In the genomic region with DNA sequence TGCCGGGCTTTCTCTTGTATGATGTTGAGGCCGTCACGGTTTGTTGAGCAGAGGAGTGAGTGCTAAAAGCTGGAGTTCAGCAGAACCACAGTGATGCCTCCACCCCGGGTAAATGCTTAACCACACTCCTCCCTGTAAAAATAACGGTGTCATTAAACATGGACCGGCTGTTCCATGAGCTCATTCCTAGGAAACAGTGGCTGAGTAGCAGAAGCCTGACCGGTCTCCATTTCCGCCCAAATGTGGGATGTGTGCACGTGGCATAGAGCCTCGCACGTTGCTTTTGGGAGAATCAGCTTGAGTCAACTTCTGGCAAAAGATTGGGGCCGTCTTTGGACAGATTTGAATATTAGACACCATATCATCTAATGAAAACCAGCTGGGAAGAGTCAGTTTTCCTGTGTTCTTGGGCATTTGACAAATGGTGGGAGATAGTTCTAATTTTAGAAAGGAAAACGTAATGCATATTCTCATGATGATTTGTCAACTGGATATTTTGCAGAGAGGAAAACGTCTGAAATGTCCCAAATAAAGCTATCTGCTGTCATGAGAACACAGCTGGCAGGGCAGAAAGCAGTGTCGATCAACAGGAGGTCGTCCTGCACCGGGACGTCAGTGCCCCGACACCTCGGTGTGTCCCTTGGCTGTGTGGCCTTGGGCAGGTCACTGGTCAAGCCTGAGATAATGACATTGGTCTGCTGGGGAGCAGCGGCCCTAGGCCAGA, we compare ENCODE assay signal across 8 cellular contexts. TPM values are rescaled to one million over a fixed set of nuclear protein-coding genes. Genes with fewer than 3 reads are reported as not detected.
DNase-seq lines count a peak whose midpoint lies in the region; ATAC-seq and TF ChIP-seq lines count a peak whose summit lies in the region.

No MANE protein-coding gene starts in this region.

- intact Hi-C loops in body of pancreas (cut with DNase I), result no loop called here

- no peak for TF ChIP-seq POLR2A in body of pancreas (IDR thresholded peaks at IDR 0.05)

- ATAC-seq in GM21390 (IDR thresholded peaks at IDR 0.05; ENCODE audit: unreplicated experiment), result peak; percentile 56
- peak; percentile 87 for ATAC-seq in body of pancreas
- ATAC-seq in HG02588 (IDR thresholded peaks at IDR 0.05; ENCODE audit: unreplicated experiment), result no peak

- H3K4me3 ChIP-seq in body of pancreas, result no peak overlapping the region

- DNase-seq in AG08395 (ENCODE audit: low spot score), result peak; percentile 95
- DNase-seq in NCI-H1417 treated with DMSO at 0.1 percent for 48 hours (lab: John Stamatoyannopoulos, UW), result peak; percentile 66
- DNase-seq in body of pancreas, result peak; percentile 38 to 76 (median 58)
- DNase-seq in mesenteric fat pad (ENCODE audit: low spot score), result peak; percentile 81
- no peak for DNase-seq in Kasumi-1 (lab: John Stamatoyannopoulos, UW)
- no peak for DNase-seq in retina

- 49 to 70% methylated on average over 20 to 21 of the region's 21 CpGs for WGBS in body of pancreas, 2 donors

- H3K9me3 ChIP-seq in body of pancreas, result no peaks in the 10 kb centered on the region

- no peaks in the 10 kb centered on the region for H3K36me3 ChIP-seq in body of pancreas (replicated peaks in 1 of 2; ENCODE audit: insufficient read depth in 1 of 2, low read depth in 2 of 2)

- peaks cover 23% of the 10 kb centered on the region for H3K4me1 ChIP-seq in body of pancreas

- no peak for TF ChIP-seq CTCF in body of pancreas (IDR thresholded peaks at IDR 0.05)

- no peaks in the 10 kb centered on the region for H3K27me3 ChIP-seq in body of pancreas

- H3K27ac ChIP-seq in body of pancreas, result peak overlapping the region in 2 of 4 donors; percentile 34 to 48

RNA-seq across cellular contexts. Expression of a gene that starts 42.4 kb away (rescaled TPM):
- total RNA-seq in body of pancreas (10 to 100 TPM; 49.8 to 57.1 TPM), mesenteric fat pad (144 TPM)

Comparison
In these comparisons a context has a peak if more than half of its experiments do, and no peak if none do; other contexts are left out.
1. DNase-seq: peak in AG08395 (single experiment), NCI-H1417 treated with DMSO at 0.1 percent for 48 hours (single experiment), body of pancreas (4 of 4) and mesenteric fat pad (single experiment); none in Kasumi-1 (0 of 2) and retina (single experiment).